Comparison of ENCODE assay signal across 22 cellular contexts in the genomic region with DNA sequence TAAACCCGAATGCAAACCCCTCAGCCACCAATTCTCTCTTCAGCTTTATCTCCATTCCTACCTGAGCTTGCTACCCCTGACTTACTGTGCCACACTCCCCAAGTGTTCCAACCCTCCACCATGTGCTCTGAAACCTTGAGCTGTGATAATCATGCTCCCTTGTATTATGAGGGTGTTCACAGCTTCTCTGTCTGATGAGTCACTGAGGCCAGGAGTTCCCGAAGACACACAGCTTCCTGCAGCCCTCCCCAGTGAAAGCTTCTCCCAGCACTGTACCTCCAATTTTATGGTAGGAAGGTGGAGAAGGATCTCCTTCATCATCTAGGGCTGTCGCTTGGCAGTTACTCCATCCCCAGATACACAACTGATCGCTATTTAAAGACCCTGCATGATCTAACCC.
"Had no signal": no experiment of that assay in that cellular context is flagged by ENCODE, and none has a peak within 500 bp of the region (broad histone marks: within the 10 kb centered on the region; RNA-seq: fewer than 3 reads in every experiment).

No MANE protein-coding gene starts in this region.

- DNase-seq: activated CD8-positive, alpha-beta memory T cell treated with anti-CD3 and anti-CD28 coated beads, Interleukin-2, amount 50 U/mL, for 4 hours; activated naive CD4-positive, alpha-beta T cell; activated T-cell treated with anti-CD3 and anti-CD28 coated beads, Interleukin-2, amount 50 U/mL, for 24 hours; adrenal gland; cerebellar nuclear complex; effector CD4-positive, alpha-beta T cell; erythroblast; kidney glomerular epithelial cell; left ventricle myocardium superior; ovary; spleen; stimulated activated CD4-positive, alpha-beta T cell treated with anti-CD3 and anti-CD28 coated beads, Interleukin-4, amount 100 ng/mL, for 24 hours; stimulated activated naive CD8-positive, alpha-beta T cell treated with anti-CD3 and anti-CD28 coated beads, Interleukin-15, Interleukin-2, amounts not matched to agents 100 U/mL and 50 U/mL, for 24 hours; T-cell had no signal

- H3K36me3 ChIP-seq: adrenal gland, neutrophil, ovary, prostate gland, right atrium auricular region, spleen had no signal

- H3K27me3 Mint-ChIP-seq: activated naive CD8-positive, alpha-beta T cell; activated T-cell treated with anti-CD3 and anti-CD28 coated beads, Interleukin-2, amount 50 U/mL, for 24 hours; activated T-helper 17 cell treated with anti-CD3 and anti-CD28 coated beads, Interleukin-2, amount 50 U/mL, for 72 hours; dendritic cell treated with granulocyte-macrophage colony-stimulating factor and Interleukin-4, amounts not matched to agents 40 ng/mL and 50 ng/mL, for 4 days had no signal

- H3K27me3 ChIP-seq: adrenal gland, neutrophil, ovary, right atrium auricular region, spleen had no signal

- H3K4me3 ChIP-seq: adrenal gland, ovary, prostate gland, right atrium auricular region, spleen had no signal

- H3K4me1 Mint-ChIP-seq: activated T-helper 17 cell treated with anti-CD3 and anti-CD28 coated beads, Interleukin-2, amount 50 U/mL, for 72 hours; nephron; T-cell had no signal

- H3K36me3 Mint-ChIP-seq: activated naive CD8-positive, alpha-beta T cell; T-cell had no signal

- H3K4me3 Mint-ChIP-seq: activated naive CD8-positive, alpha-beta T cell; activated T-cell treated with anti-CD3 and anti-CD28 coated beads, Interleukin-2, amount 50 U/mL, for 24 hours; activated T-helper 17 cell treated with anti-CD3 and anti-CD28 coated beads, Interleukin-2, amount 50 U/mL, for 72 hours; dendritic cell treated with granulocyte-macrophage colony-stimulating factor and Interleukin-4, amounts not matched to agents 40 ng/mL and 50 ng/mL, for 4 days; nephron; T-cell; T-helper 2 cell treated with Interferon-gamma antibody and Interleukin-4, amounts not matched to agents 5 μg/mL and 100 μg/mL, for 36 hours had no signal

- ATAC-seq: activated T-helper 17 cell treated with anti-CD3 and anti-CD28 coated beads, Interleukin-2, amount 50 U/mL, for 72 hours; left ventricle myocardium superior; stimulated activated naive CD8-positive, alpha-beta T cell treated with anti-CD3 and anti-CD28 coated beads, Interleukin-15, Interleukin-2, amounts not matched to agents 100 U/mL and 50 U/mL, for 24 hours; T-cell had no signal

- H3K4me1 ChIP-seq: adrenal gland, prostate gland, right atrium auricular region, spleen had no signal

- H3K9me3 ChIP-seq: adrenal gland, neutrophil, ovary, prostate gland, right atrium auricular region, spleen had no signal

- H3K27ac Mint-ChIP-seq: activated naive CD8-positive, alpha-beta T cell; activated T-cell treated with anti-CD3 and anti-CD28 coated beads, Interleukin-2, amount 50 U/mL, for 24 hours; activated T-helper 17 cell treated with anti-CD3 and anti-CD28 coated beads, Interleukin-2, amount 50 U/mL, for 72 hours; dendritic cell treated with granulocyte-macrophage colony-stimulating factor and Interleukin-4, amounts not matched to agents 40 ng/mL and 50 ng/mL, for 4 days; nephron; T-cell; T-helper 2 cell treated with Interferon-gamma antibody and Interleukin-4, amounts not matched to agents 5 μg/mL and 100 μg/mL, for 36 hours had no signal

- H3K27ac ChIP-seq: adrenal gland, neutrophil, ovary, prostate gland, right atrium auricular region, spleen had no signal

- H3K9me3 Mint-ChIP-seq: activated T-cell treated with anti-CD3 and anti-CD28 coated beads, Interleukin-2, amount 50 U/mL, for 24 hours; activated T-helper 17 cell treated with anti-CD3 and anti-CD28 coated beads, Interleukin-2, amount 50 U/mL, for 72 hours; dendritic cell treated with granulocyte-macrophage colony-stimulating factor and Interleukin-4, amounts not matched to agents 40 ng/mL and 50 ng/mL, for 4 days; nephron; T-cell; T-helper 2 cell treated with Interferon-gamma antibody and Interleukin-4, amounts not matched to agents 5 μg/mL and 100 μg/mL, for 36 hours had no signal
